Comparison of ENCODE assay signal across 8 cellular contexts in the genomic region with DNA sequence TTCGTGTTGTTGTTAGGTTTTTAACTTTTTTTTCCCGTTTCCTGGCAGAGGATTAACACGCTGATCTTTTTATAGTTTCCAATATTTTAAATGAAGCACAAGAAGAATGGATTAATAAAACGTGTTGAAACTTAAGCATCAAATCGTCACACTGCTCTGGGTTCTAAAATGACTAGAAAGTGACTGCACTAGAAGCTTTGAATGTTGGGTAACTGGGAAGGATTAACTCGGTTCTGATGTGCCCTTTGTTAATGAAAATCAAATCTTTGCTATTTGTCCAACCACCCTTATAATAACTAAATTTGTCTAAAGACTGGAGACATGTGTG.
DNase-seq lines count a peak whose midpoint lies in the region.

No MANE protein-coding gene starts in this region.

- no peaks in the 10 kb centered on the region for H3K9me3 ChIP-seq in neuron (ENCODE audit: low read length)

- H3K27me3 ChIP-seq in neuron (ENCODE audit: insufficient read depth, low read length), result no peaks in the 10 kb centered on the region

- H3K4me1 Mint-ChIP-seq in IgD-negative memory B cell, result peaks cover 11 to 17% (median 12%) of the 10 kb centered on the region in 3 donors
- H3K4me1 Mint-ChIP-seq in dendritic cell treated with granulocyte-macrophage colony-stimulating factor and Interleukin-4, amounts not matched to agents 40 ng/mL and 50 ng/mL, for 4 days (ENCODE audit: low read depth), result peaks cover 54% of the 10 kb centered on the region

- peaks cover 14% of the 10 kb centered on the region for H3K4me1 ChIP-seq in neuron (ENCODE audit: insufficient read depth, low read length)

- peak overlapping the region; percentile 92 for H3K4me3 ChIP-seq in neuron (ENCODE audit: low read length)

- intact Hi-C loops in dendritic cell treated with granulocyte-macrophage colony-stimulating factor and Interleukin-4, amounts not matched to agents 40 ng/mL and 50 ng/mL, for 4 days (cut with micrococcal nuclease), result loop anchor here (1.0 to 10.0 kb wide), 4 partner anchors 34 to 176 kb away; no protein-coding TSS in a partner anchor

- peak overlapping the region; percentile 2 to 88 (median 48) for H3K27ac Mint-ChIP-seq in IgD-negative memory B cell
- peak overlapping the region; percentile 100 for H3K27ac Mint-ChIP-seq in dendritic cell treated with granulocyte-macrophage colony-stimulating factor and Interleukin-4, amounts not matched to agents 40 ng/mL and 50 ng/mL, for 4 days

- H3K36me3 Mint-ChIP-seq in IgD-negative memory B cell, result no peaks in the 10 kb centered on the region
- no peaks in the 10 kb centered on the region for H3K36me3 Mint-ChIP-seq in dendritic cell treated with granulocyte-macrophage colony-stimulating factor and Interleukin-4, amounts not matched to agents 40 ng/mL and 50 ng/mL, for 4 days (ENCODE audit: low read depth)

- no peaks in the 10 kb centered on the region for H3K36me3 ChIP-seq in neuron (ENCODE audit: insufficient read depth, low read length)

- peak overlapping the region; percentile 98 for H2AFZ ChIP-seq in neuron (ENCODE audit: low read depth, low read length)

- DNase-seq in NCI-H748 treated with DMSO at 0.1 percent for 48 hours (lab: John Stamatoyannopoulos, UW), result peak; percentile 85
- DNase-seq in NCI-H748 (lab: John Stamatoyannopoulos, UW; ENCODE audit: unreplicated experiment), result no peak
- DNase-seq in NCI-H1930 (lab: John Stamatoyannopoulos, UW), result no peak
- no peak for DNase-seq in hypothalamus (lab: John Stamatoyannopoulos, UW)
- DNase-seq in stimulated activated CD8-positive, alpha-beta memory T cell treated with anti-CD3 and anti-CD28 coated beads, Interleukin-4, amount 100 ng/mL, for 48 hours, result no peak

- H3K27me3 Mint-ChIP-seq in IgD-negative memory B cell, result peaks cover 9% of the 10 kb centered on the region
- H3K27me3 Mint-ChIP-seq in dendritic cell treated with granulocyte-macrophage colony-stimulating factor and Interleukin-4, amounts not matched to agents 40 ng/mL and 50 ng/mL, for 4 days, result peaks cover 1% of the 10 kb centered on the region

- H3K9me3 Mint-ChIP-seq in IgD-negative memory B cell, result peaks cover 0 to 8% (median 1%) of the 10 kb centered on the region in 3 donors
- H3K9me3 Mint-ChIP-seq in dendritic cell treated with granulocyte-macrophage colony-stimulating factor and Interleukin-4, amounts not matched to agents 40 ng/mL and 50 ng/mL, for 4 days, result peaks cover 9% of the 10 kb centered on the region

- H3K4me3 Mint-ChIP-seq in IgD-negative memory B cell, result peak overlapping the region; percentile 80 to 95 (median 87)
- H3K4me3 Mint-ChIP-seq in dendritic cell treated with granulocyte-macrophage colony-stimulating factor and Interleukin-4, amounts not matched to agents 40 ng/mL and 50 ng/mL, for 4 days, result peak overlapping the region; percentile 81
